ENCODE assay signal across 27 cellular contexts in the genomic region with DNA sequence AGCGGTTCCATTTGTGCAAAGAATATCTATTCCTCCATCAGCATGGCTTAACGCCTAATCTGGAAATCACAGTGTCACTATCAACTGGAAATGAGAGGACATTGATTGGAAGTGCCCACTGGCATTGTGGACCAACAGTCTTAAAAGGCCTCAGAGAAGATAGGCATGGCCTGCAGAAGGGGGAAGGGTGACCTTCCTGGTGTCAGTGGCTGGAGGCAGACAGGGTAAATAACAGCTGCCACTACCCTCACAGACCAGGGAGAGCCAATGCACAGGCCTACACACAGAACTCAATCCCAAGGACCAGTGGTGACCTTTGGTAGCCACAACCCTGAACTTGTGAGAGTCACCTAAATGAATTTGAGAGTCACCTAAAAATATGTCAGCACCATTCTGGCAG.
"Had no signal": no experiment of that assay in that cellular context is flagged by ENCODE, and none has a peak within 500 bp of the region (broad histone marks: within the 10 kb centered on the region; RNA-seq: fewer than 3 reads in every experiment).

No MANE protein-coding gene starts in this region.

- H3K36me3 ChIP-seq: colonic mucosa, esophagus squamous epithelium, gastrocnemius medialis, left lung, lower lobe of right lung had no signal

- H3K27ac Mint-ChIP-seq: dendritic cell treated with granulocyte-macrophage colony-stimulating factor and Interleukin-4, amounts not matched to agents 40 ng/mL and 50 ng/mL, for 4 days; effector memory CD8-positive, alpha-beta T cell; mesothelial cell of epicardium had no signal

- H3K4me3 ChIP-seq: colonic mucosa, esophagus squamous epithelium, gastrocnemius medialis, heart right ventricle, left lung, lower lobe of right lung, mucosa of descending colon had no signal

- H3K9me3 ChIP-seq: colonic mucosa, esophagus squamous epithelium, gastrocnemius medialis, heart right ventricle, left lung, lower lobe of right lung, mucosa of descending colon had no signal

- H3K27me3 Mint-ChIP-seq: effector memory CD8-positive, alpha-beta T cell had no signal

- H3K9me3 Mint-ChIP-seq: effector memory CD8-positive, alpha-beta T cell; endodermal cell had no signal

- H3K4me3 Mint-ChIP-seq: dendritic cell treated with granulocyte-macrophage colony-stimulating factor and Interleukin-4, amounts not matched to agents 40 ng/mL and 50 ng/mL, for 4 days; effector memory CD8-positive, alpha-beta T cell; endodermal cell; mesothelial cell of epicardium had no signal

- H3K36me3 Mint-ChIP-seq: mesothelial cell of epicardium had no signal

- H3K27ac ChIP-seq: colonic mucosa, epithelial cell of prostate, esophagus squamous epithelium, gastrocnemius medialis, heart right ventricle, left lung, lower lobe of right lung had no signal

- FAIRE-seq: endometrium, islet of Langerhans, keratinocyte had no signal

- DNase-seq: colonic mucosa; cortex of kidney; effector CD8-positive, alpha-beta T cell; effector memory CD8-positive, alpha-beta T cell; endodermal cell; erythroblast; esophagus squamous epithelium; foreskin fibroblast; foreskin melanocyte; gastrocnemius medialis; glutamatergic neuron; head of caudate nucleus; heart right ventricle; hippocampal formation; left cardiac atrium; left lung; left ventricle myocardium superior; lower lobe of right lung; mesenchymal stem cell; mucosa of descending colon had no signal

- ATAC-seq: effector memory CD8-positive, alpha-beta T cell; esophagus mucosa; gastrocnemius medialis; heart right ventricle; left cardiac atrium; left lung; left ventricle myocardium superior; lower lobe of right lung; mucosa of descending colon had no signal

- H3K27me3 ChIP-seq: colonic mucosa, esophagus squamous epithelium, gastrocnemius medialis, heart right ventricle, left lung had no signal

- H3K4me1 ChIP-seq: colonic mucosa, esophagus squamous epithelium, gastrocnemius medialis, heart right ventricle, left lung, lower lobe of right lung had no signal
